Comparison of ENCODE assay signal across 8 cellular contexts in genomic region chr17:18184143-18185007, GRCh38. TPM values are rescaled to one million over a fixed set of nuclear protein-coding genes. Genes with fewer than 3 reads are reported as not detected.
A peak's percentile ranks its signal among the peaks of the same experiment; 100 is the strongest.
DNase-seq lines count a peak whose midpoint lies in the region; ATAC-seq and TF ChIP-seq lines count a peak whose summit lies in the region.

No MANE protein-coding gene starts in this region.

- peaks cover 46% of the 10 kb centered on the region for H3K36me3 Mint-ChIP-seq in activated CD8-positive, alpha-beta T cell treated with anti-CD3 and anti-CD28 coated beads for 36 hours (ENCODE audit: low read depth)
- H3K36me3 Mint-ChIP-seq in memory B cell = peaks cover 9% of the 10 kb centered on the region

- no peaks in the 10 kb centered on the region; the same call in 1 of the 2 replicates for H4K20me1 ChIP-seq in KMS-11 (ENCODE audit: insufficient read depth)

- H3K9me3 Mint-ChIP-seq in activated CD8-positive, alpha-beta T cell treated with anti-CD3 and anti-CD28 coated beads for 36 hours = no peaks in the 10 kb centered on the region
- H3K9me3 Mint-ChIP-seq in memory B cell = no peaks in the 10 kb centered on the region

- H3K4me2 ChIP-seq in KMS-11 = peak overlapping the region; percentile 92; the same call in 1 of the 2 replicates

- no peaks in the 10 kb centered on the region for H3K36me3 ChIP-seq in KMS-11 (ENCODE audit: insufficient read depth)

- intact Hi-C loops in activated CD8-positive, alpha-beta T cell treated with anti-CD3 and anti-CD28 coated beads for 36 hours (cut with micrococcal nuclease) = no loop called here

- DNase-seq in NCI-H2227 (lab: John Stamatoyannopoulos, UW; ENCODE audit: unreplicated experiment) = peak; percentile 32
- no peak for DNase-seq in NCI-H2227 treated with DMSO at 0.1 percent for 48 hours (lab: John Stamatoyannopoulos, UW)
- DNase-seq in activated CD8-positive, alpha-beta T cell treated with anti-CD3 and anti-CD28 coated beads for 36 hours = peak; percentile 84
- DNase-seq in ecto neural progenitor cell (ENCODE audit: low spot score) = peak; percentile 79
- DNase-seq in memory B cell (ENCODE audit: low spot score in 2 of 2) = peak; percentile 62 to 65
- DNase-seq in stimulated activated CD8-positive, alpha-beta memory T cell treated with anti-CD3 and anti-CD28 coated beads, Interleukin-15, amount 100 ng/mL, for 1 hour (ENCODE audit: low read depth) = peak; percentile 41

- no peaks in the 10 kb centered on the region for H3K27me3 ChIP-seq in KMS-11 (ENCODE audit: insufficient read depth, low read depth)

- TF ChIP-seq CTCF in KMS-11 (conservative IDR thresholded peaks at IDR 0.05; ENCODE audit: low read depth, low read length) = no peak
- TF ChIP-seq CTCF in activated CD8-positive, alpha-beta T cell treated with anti-CD3 and anti-CD28 coated beads for 36 hours (IDR thresholded peaks at IDR 0.05) = no peak

- peak overlapping the region; percentile 97; the same call in 1 of the 2 replicates for H3K27ac ChIP-seq in KMS-11

- H3K9ac ChIP-seq in KMS-11 = peak overlapping the region; percentile 89; the same call in 1 of the 2 replicates

- peaks cover 47% of the 10 kb centered on the region for H3K79me2 ChIP-seq in KMS-11 (ENCODE audit: insufficient read depth, low read depth)

- peaks cover 53% of the 10 kb centered on the region for H3K4me1 Mint-ChIP-seq in activated CD8-positive, alpha-beta T cell treated with anti-CD3 and anti-CD28 coated beads for 36 hours (ENCODE audit: low read depth)
- H3K4me1 Mint-ChIP-seq in memory B cell = peaks cover 41% of the 10 kb centered on the region

- CTCF ChIA-PET in activated CD8-positive, alpha-beta T cell treated with anti-CD3 and anti-CD28 coated beads for 36 hours (lab: Charles Lee) = interaction anchor here (0.8 to 7.5 kb wide), 9 partner anchors 9 to 93 kb away, joined by 3 to 69 read pairs (median 3); no protein-coding TSS in a partner anchor

- peaks cover 40% of the 10 kb centered on the region for H3K4me1 ChIP-seq in KMS-11 (ENCODE audit: low read depth, poor library complexity, severe bottlenecking)

- peak overlapping the region; percentile 75; the same call in 1 of the 2 replicates for H2AFZ ChIP-seq in KMS-11 (ENCODE audit: low read depth)

- H3K27me3 Mint-ChIP-seq in activated CD8-positive, alpha-beta T cell treated with anti-CD3 and anti-CD28 coated beads for 36 hours = no peaks in the 10 kb centered on the region
- no peaks in the 10 kb centered on the region for H3K27me3 Mint-ChIP-seq in memory B cell

- POLR2A ChIA-PET in activated CD8-positive, alpha-beta T cell treated with anti-CD3 and anti-CD28 coated beads for 36 hours (lab: Charles Lee) = interaction anchor here (0.8 to 4.2 kb wide), 8 partner anchors 13 to 133 kb away, joined by 3 to 18 read pairs (median 4); partner anchors contain the start of gene FLII

- ATAC-seq in activated CD8-positive, alpha-beta T cell treated with anti-CD3 and anti-CD28 coated beads for 36 hours = no peak
- ATAC-seq in memory B cell (ENCODE audit: low read depth) = peak; percentile 15
- no peak for ATAC-seq in HG03378 (IDR thresholded peaks at IDR 0.05; ENCODE audit: unreplicated experiment)

- H3K4me3 Mint-ChIP-seq in activated CD8-positive, alpha-beta T cell treated with anti-CD3 and anti-CD28 coated beads for 36 hours = peak overlapping the region; percentile 96
- peak overlapping the region; percentile 95 for H3K4me3 Mint-ChIP-seq in memory B cell

- peak overlapping the region; percentile 98 for H3K27ac Mint-ChIP-seq in activated CD8-positive, alpha-beta T cell treated with anti-CD3 and anti-CD28 coated beads for 36 hours
- peak overlapping the region; percentile 97 for H3K27ac Mint-ChIP-seq in memory B cell

- no peak overlapping the region for H3K4me3 ChIP-seq in KMS-11 (IDR thresholded peaks at IDR 0.05; ENCODE audit: insufficient read depth, low read depth, low read length)

RNA-seq across cellular contexts. Expression of gene ALKBH5, which starts 0.7 kb away (rescaled TPM):
- total RNA-seq in activated CD8-positive, alpha-beta T cell treated with anti-CD3 and anti-CD28 coated beads for 36 hours = 100 to 1,000 TPM; 213 to 217 TPM

RNA-seq across cellular contexts. Expression of gene LLGL1, which starts 41.1 kb away (rescaled TPM):
- 10 to 100 TPM; 15.1 to 17.6 TPM for total RNA-seq in activated CD8-positive, alpha-beta T cell treated with anti-CD3 and anti-CD28 coated beads for 36 hours
